ENCODE assay signal across 9 cellular contexts in genomic region chr18:9139400-9140039, GRCh38. TPM values are rescaled to one million over a fixed set of nuclear protein-coding genes. Genes with fewer than 3 reads are reported as not detected.
DNase-seq lines count a peak whose midpoint lies in the region; ATAC-seq lines count a peak whose summit lies in the region.
"Had no signal": no experiment of that assay in that cellular context is flagged by ENCODE, and none has a peak within 500 bp of the region (broad histone marks: within the 10 kb centered on the region; RNA-seq: fewer than 3 reads in every experiment).

No MANE protein-coding gene starts in this region.

- no peak for ATAC-seq in HG03354 (IDR thresholded peaks at IDR 0.05; ENCODE audit: poor library complexity, severe bottlenecking, unreplicated experiment)

- H3K36me3 Mint-ChIP-seq in activated CD4-positive, alpha-beta T cell treated with anti-CD3 and anti-CD28 coated beads, Interleukin-2, amount 10 ng/mL, durations not matched to agents 7 days and 5 days (ENCODE audit: low read depth): peaks cover 41% of the 10 kb centered on the region
- H3K36me3 Mint-ChIP-seq in activated CD4-positive, alpha-beta memory T cell treated with anti-CD3 and anti-CD28 coated beads, Interleukin-2, amount 10 ng/mL, durations not matched to agents 7 days and 5 days (ENCODE audit: low read depth): peaks cover 53% of the 10 kb centered on the region
- H3K36me3 Mint-ChIP-seq in immature natural killer cell: no peaks in the 10 kb centered on the region

- peak overlapping the region; percentile 36 to 93 (median 86) for H3K4me3 ChIP-seq in subcutaneous abdominal adipose tissue (ENCODE audit: low read depth in 1 of 5, low read length in 5 of 5)

- no peaks in the 10 kb centered on the region for H3K27me3 Mint-ChIP-seq in activated CD4-positive, alpha-beta T cell treated with anti-CD3 and anti-CD28 coated beads, Interleukin-2, amount 10 ng/mL, durations not matched to agents 7 days and 5 days
- H3K27me3 Mint-ChIP-seq in activated CD4-positive, alpha-beta memory T cell treated with anti-CD3 and anti-CD28 coated beads, Interleukin-2, amount 10 ng/mL, durations not matched to agents 7 days and 5 days: no peaks in the 10 kb centered on the region
- H3K27me3 Mint-ChIP-seq in immature natural killer cell (ENCODE audit: low read depth in 3 of 3): peaks cover 7 to 29% (median 8%) of the 10 kb centered on the region in 3 donors

- CTCF ChIA-PET in activated CD4-positive, alpha-beta T cell treated with anti-CD3 and anti-CD28 coated beads, Interleukin-2, amount 10 ng/mL, durations not matched to agents 7 days and 5 days (lab: Charles Lee): interaction anchor here (1.1 to 1.4 kb wide), 3 partner anchors 22 to 66 kb away, joined by 3 to 5 read pairs (median 3); no protein-coding TSS in a partner anchor
- CTCF ChIA-PET in activated CD4-positive, alpha-beta memory T cell treated with anti-CD3 and anti-CD28 coated beads, Interleukin-2, amount 10 ng/mL, durations not matched to agents 7 days and 5 days (lab: Charles Lee): interaction anchor here (1.1 to 4.6 kb wide), 3 partner anchors 31 to 66 kb away, joined by 3 to 23 read pairs (median 8); no protein-coding TSS in a partner anchor

- H3K4me1 Mint-ChIP-seq in activated CD4-positive, alpha-beta T cell treated with anti-CD3 and anti-CD28 coated beads, Interleukin-2, amount 10 ng/mL, durations not matched to agents 7 days and 5 days: peaks cover 64% of the 10 kb centered on the region
- peaks cover 65% of the 10 kb centered on the region for H3K4me1 Mint-ChIP-seq in activated CD4-positive, alpha-beta memory T cell treated with anti-CD3 and anti-CD28 coated beads, Interleukin-2, amount 10 ng/mL, durations not matched to agents 7 days and 5 days
- peaks cover 71 to 81% of the 10 kb centered on the region in 2 donors for H3K4me1 Mint-ChIP-seq in immature natural killer cell

- no peaks in the 10 kb centered on the region for H3K9me3 Mint-ChIP-seq in activated CD4-positive, alpha-beta T cell treated with anti-CD3 and anti-CD28 coated beads, Interleukin-2, amount 10 ng/mL, durations not matched to agents 7 days and 5 days
- no peaks in the 10 kb centered on the region for H3K9me3 Mint-ChIP-seq in activated CD4-positive, alpha-beta memory T cell treated with anti-CD3 and anti-CD28 coated beads, Interleukin-2, amount 10 ng/mL, durations not matched to agents 7 days and 5 days
- H3K9me3 Mint-ChIP-seq in immature natural killer cell: no peaks in the 10 kb centered on the region

- H3K4me3 Mint-ChIP-seq in activated CD4-positive, alpha-beta T cell treated with anti-CD3 and anti-CD28 coated beads, Interleukin-2, amount 10 ng/mL, durations not matched to agents 7 days and 5 days: peak overlapping the region; percentile 94
- peak overlapping the region; percentile 78 for H3K4me3 Mint-ChIP-seq in activated CD4-positive, alpha-beta memory T cell treated with anti-CD3 and anti-CD28 coated beads, Interleukin-2, amount 10 ng/mL, durations not matched to agents 7 days and 5 days
- peak overlapping the region; percentile 31 to 95 (median 73) for H3K4me3 Mint-ChIP-seq in immature natural killer cell

- peak overlapping the region; percentile 94 for H3K27ac ChIP-seq in subcutaneous abdominal adipose tissue (ENCODE audit: low read depth, low read length)

- H3K36me3 ChIP-seq in subcutaneous abdominal adipose tissue (ENCODE audit: control insufficient read depth in 5 of 5, insufficient read depth in 5 of 5, low read length in 5 of 5): peaks cover 0 to 3% (median 0%) of the 10 kb centered on the region in 5 donors

- no peaks in the 10 kb centered on the region for H3K9me3 ChIP-seq in subcutaneous abdominal adipose tissue (ENCODE audit: control insufficient read depth in 5 of 5, low read length in 5 of 5)

- DNase-seq in activated CD4-positive, alpha-beta T cell treated with anti-CD3 and anti-CD28 coated beads, Interleukin-2, amount 10 ng/mL, durations not matched to agents 7 days and 5 days: no peak
- no peak for DNase-seq in activated CD4-positive, alpha-beta T cell treated with anti-CD3 and anti-CD28 coated beads, Interleukin-2, amount 50 U/mL, for 4 hours
- DNase-seq in activated CD4-positive, alpha-beta memory T cell treated with anti-CD3 and anti-CD28 coated beads, Interleukin-2, amount 10 ng/mL, durations not matched to agents 7 days and 5 days: no peak
- DNase-seq in immature natural killer cell (no peak), NOMO-1 treated with dmso at 0.1 percent for 144 hours (lab: John Stamatoyannopoulos, UW; ENCODE audit: unreplicated experiment) (no peak), cerebellar cortex (ENCODE audit: low spot score) (no peak)
- DNase-seq: amniotic stem cell had no signal

- peaks cover 0 to 62% (median 58%) of the 10 kb centered on the region in 5 donors for H3K4me1 ChIP-seq in subcutaneous abdominal adipose tissue (ENCODE audit: control insufficient read depth in 5 of 5, insufficient read depth in 5 of 5, low read length in 5 of 5)

- POLR2A ChIA-PET in activated CD4-positive, alpha-beta T cell treated with anti-CD3 and anti-CD28 coated beads, Interleukin-2, amount 10 ng/mL, durations not matched to agents 7 days and 5 days (lab: Charles Lee): no interaction called here
- POLR2A ChIA-PET in activated CD4-positive, alpha-beta memory T cell treated with anti-CD3 and anti-CD28 coated beads, Interleukin-2, amount 10 ng/mL, durations not matched to agents 7 days and 5 days (lab: Charles Lee): interaction anchor here (0.6 to 20.9 kb wide), 14 partner anchors 9 to 524 kb away, joined by 3 to 752 read pairs (median 14); partner anchors contain the start of genes NDUFV2 and TWSG1

- peak overlapping the region; percentile 81 for H3K27ac Mint-ChIP-seq in activated CD4-positive, alpha-beta T cell treated with anti-CD3 and anti-CD28 coated beads, Interleukin-2, amount 10 ng/mL, durations not matched to agents 7 days and 5 days
- peak overlapping the region; percentile 90 for H3K27ac Mint-ChIP-seq in activated CD4-positive, alpha-beta memory T cell treated with anti-CD3 and anti-CD28 coated beads, Interleukin-2, amount 10 ng/mL, durations not matched to agents 7 days and 5 days
- H3K27ac Mint-ChIP-seq in immature natural killer cell: peak overlapping the region; percentile 43 to 97 (median 94)

- H3K9ac ChIP-seq in subcutaneous abdominal adipose tissue (ENCODE audit: low read length in 5 of 5): peak overlapping the region; percentile 40 to 91 (median 60)

- no peaks in the 10 kb centered on the region for H3K27me3 ChIP-seq in subcutaneous abdominal adipose tissue (ENCODE audit: control insufficient read depth in 5 of 5, insufficient read depth in 4 of 5, low read length in 5 of 5)

RNA-seq across cellular contexts. Expression of gene ANKRD12, which starts 2.9 kb away (rescaled TPM):
- 100 to 1,000 TPM in 1 of 2 experiments, 10 to 100 TPM in 1; 79.4 to 107 TPM for total RNA-seq in activated CD4-positive, alpha-beta T cell treated with anti-CD3 and anti-CD28 coated beads, Interleukin-2, amount 10 ng/mL, durations not matched to agents 7 days and 5 days
- 100 to 1,000 TPM; 103 to 111 TPM for total RNA-seq in activated CD4-positive, alpha-beta memory T cell treated with anti-CD3 and anti-CD28 coated beads, Interleukin-2, amount 10 ng/mL, durations not matched to agents 7 days and 5 days
- 10 to 100 TPM in 2 of 3 donors, 1 to 10 TPM in 1; 8.8 to 69.7 (median 35.7) TPM for polyA plus RNA-seq in immature natural killer cell

RNA-seq across cellular contexts. Expression of gene NDUFV2, which starts 37.0 kb away (rescaled TPM):
- 100 to 1,000 TPM; 177 to 185 TPM for total RNA-seq in activated CD4-positive, alpha-beta T cell treated with anti-CD3 and anti-CD28 coated beads, Interleukin-2, amount 10 ng/mL, durations not matched to agents 7 days and 5 days
- total RNA-seq in activated CD4-positive, alpha-beta memory T cell treated with anti-CD3 and anti-CD28 coated beads, Interleukin-2, amount 10 ng/mL, durations not matched to agents 7 days and 5 days: 100 to 1,000 TPM; 288 to 295 TPM
- 100 to 1,000 TPM in 2 of 3 donors, 10 to 100 TPM in 1; 88.7 to 155 (median 115) TPM for polyA plus RNA-seq in immature natural killer cell
